13 cellular contexts compared by ENCODE assay signal in the genomic region with DNA sequence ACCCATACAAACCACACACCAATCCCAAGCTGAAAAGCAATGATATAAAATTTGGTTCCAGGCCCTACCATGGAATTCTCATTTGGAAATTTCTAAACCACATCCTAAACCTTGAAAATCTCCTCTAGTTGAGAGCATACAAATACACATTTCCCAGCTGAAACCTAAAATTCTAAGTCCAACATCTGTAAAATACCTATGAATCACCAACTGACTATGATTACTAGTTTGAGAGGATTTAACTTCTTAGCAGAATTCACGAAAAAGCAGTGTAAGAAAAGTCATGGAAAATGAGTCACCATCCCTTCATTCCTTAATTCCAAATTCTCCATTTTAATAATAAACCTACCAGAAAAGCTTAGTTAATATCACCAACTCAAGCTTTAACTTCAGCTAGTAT. TPM values are rescaled to one million over a fixed set of nuclear protein-coding genes. Genes with fewer than 3 reads are reported as not detected.
A peak's percentile ranks its signal among the peaks of the same experiment; 100 is the strongest.
DNase-seq lines count a peak whose midpoint lies in the region; ATAC-seq and TF ChIP-seq lines count a peak whose summit lies in the region.
"Had no signal": no experiment of that assay in that cellular context is flagged by ENCODE, and none has a peak within 500 bp of the region (broad histone marks: within the 10 kb centered on the region; RNA-seq: fewer than 3 reads in every experiment).

No MANE protein-coding gene starts in this region.

- intact Hi-C loops in OCI-LY7 (cut with micrococcal nuclease; ENCODE audit: unreplicated experiment), result no loop called here

- H4K20me1 ChIP-seq in OCI-LY7 (ENCODE audit: insufficient read depth, low read length), result 0 out of 2 replicates have a peak, but pooled peaks cover 10% of the 10 kb centered on the region

- peaks cover 77% of the 10 kb centered on the region for H3K4me1 Mint-ChIP-seq in activated naive CD4-positive, alpha-beta T cell treated with anti-CD3 and anti-CD28 coated beads, Interleukin-2, amount 50 U/mL, for 24 hours

- H3K9me3 ChIP-seq in OCI-LY7 (ENCODE audit: low read length), result no peaks in the 10 kb centered on the region
- H3K9me3 ChIP-seq in thoracic aorta, result no peaks in the 10 kb centered on the region
- H3K9me3 ChIP-seq: heart left ventricle had no signal

- POLR2A ChIA-PET in OCI-LY7 (lab: Charles Lee), result interaction anchor here (0.7 to 1.2 kb wide), 4 partner anchors 18 to 1566 kb away, joined by 3 to 4 read pairs (median 4); no protein-coding TSS in a partner anchor

- no peaks in the 10 kb centered on the region for H3K9me2 ChIP-seq in OCI-LY7 (ENCODE audit: insufficient read depth, low read length)

- no peak overlapping the region for H3K4me2 ChIP-seq in OCI-LY7 (ENCODE audit: low read length)

- peak overlapping the region; percentile 73 for H3K4me3 Mint-ChIP-seq in activated naive CD4-positive, alpha-beta T cell treated with anti-CD3 and anti-CD28 coated beads, Interleukin-2, amount 50 U/mL, for 24 hours
- H3K4me3 Mint-ChIP-seq: CD14-positive monocyte; dendritic cell treated with granulocyte-macrophage colony-stimulating factor and Interleukin-4, amounts not matched to agents 40 ng/mL and 50 ng/mL, for 4 days had no signal

- H3K79me2 ChIP-seq in OCI-LY7 (ENCODE audit: insufficient read depth, low read depth, low read length), result peaks cover 67% of the 10 kb centered on the region

- H3K36me3 Mint-ChIP-seq in activated naive CD4-positive, alpha-beta T cell treated with anti-CD3 and anti-CD28 coated beads, Interleukin-2, amount 50 U/mL, for 24 hours, result peaks cover 20% of the 10 kb centered on the region

- peaks cover 5% of the 10 kb centered on the region for H3K9me3 Mint-ChIP-seq in activated naive CD4-positive, alpha-beta T cell treated with anti-CD3 and anti-CD28 coated beads, Interleukin-2, amount 50 U/mL, for 24 hours
- H3K9me3 Mint-ChIP-seq: CD14-positive monocyte; dendritic cell treated with granulocyte-macrophage colony-stimulating factor and Interleukin-4, amounts not matched to agents 40 ng/mL and 50 ng/mL, for 4 days had no signal

- H3K4me1 ChIP-seq in OCI-LY7 (ENCODE audit: insufficient read depth, low read length, poor library complexity, severe bottlenecking) (peaks cover 9% of the 10 kb centered on the region), thoracic aorta (ENCODE audit: control insufficient read depth in 1 of 2, low read depth in 2 of 2) (peaks cover 22 to 62% of the 10 kb centered on the region in 2 donors)

- CTCF ChIA-PET in OCI-LY7 (lab: Charles Lee; ENCODE audit: unreplicated experiment), result no interaction called here

- H3K36me3 ChIP-seq in OCI-LY7 (ENCODE audit: insufficient read depth, low read length) (peaks cover 35% of the 10 kb centered on the region), thoracic aorta (no peaks in the 10 kb centered on the region)

- no peaks in the 10 kb centered on the region for H3K27me3 Mint-ChIP-seq in activated naive CD4-positive, alpha-beta T cell treated with anti-CD3 and anti-CD28 coated beads, Interleukin-2, amount 50 U/mL, for 24 hours
- H3K27me3 Mint-ChIP-seq: dendritic cell treated with granulocyte-macrophage colony-stimulating factor and Interleukin-4, amounts not matched to agents 40 ng/mL and 50 ng/mL, for 4 days had no signal

- TSS peak; percentile 13 for BruUV-seq in OCI-LY7 (replicated peaks; lab: Mats Ljungman, UMichigan)

- ATAC-seq in thoracic aorta (ENCODE audit: insufficient number of reproducible peaks, low FRiP score, low read depth) (no peak), omental fat pad (ENCODE audit: low FRiP score) (no peak)
- ATAC-seq: heart left ventricle, Panc1 had no signal

- DNase-seq in activated naive CD4-positive, alpha-beta T cell treated with Interleukin-2 at 50 U/mL for 16 hours, result no peak
- no peak for DNase-seq in OCI-LY7 (ENCODE audit: low spot score)
- peak; percentile 38 for DNase-seq in fibroblast of gingiva (ENCODE audit: low read depth)
- no peak for DNase-seq in thoracic aorta (ENCODE audit: low spot score)
- DNase-seq in omental fat pad (ENCODE audit: low spot score), result no peak
- DNase-seq in SK-N-DZ (ENCODE audit: low spot score), result no peak
- no peak for DNase-seq in D341Med (ENCODE audit: low spot score)
- DNase-seq: H7, heart left ventricle had no signal

- H3K27ac Mint-ChIP-seq in activated naive CD4-positive, alpha-beta T cell treated with anti-CD3 and anti-CD28 coated beads, Interleukin-2, amount 50 U/mL, for 24 hours, result peak overlapping the region; percentile 95
- H3K27ac Mint-ChIP-seq: dendritic cell treated with granulocyte-macrophage colony-stimulating factor and Interleukin-4, amounts not matched to agents 40 ng/mL and 50 ng/mL, for 4 days had no signal

- TF ChIP-seq CTCF in OCI-LY7 (conservative IDR thresholded peaks at IDR 0.05; ENCODE audit: low read length), result no peak
- no peak for TF ChIP-seq CTCF in thoracic aorta (IDR thresholded peaks at IDR 0.05)
- TF ChIP-seq CTCF in omental fat pad (IDR thresholded peaks at IDR 0.05), result no peak

- H3K4me3 ChIP-seq in OCI-LY7 (ENCODE audit: low read depth, low read length, poor library complexity, severe bottlenecking), result no peak overlapping the region
- H3K4me3 ChIP-seq in thoracic aorta, result no peak overlapping the region
- H3K4me3 ChIP-seq: heart left ventricle had no signal

- no peak overlapping the region for H2AFZ ChIP-seq in OCI-LY7 (ENCODE audit: low read length)

- H3K27ac ChIP-seq in OCI-LY7 (ENCODE audit: low read depth, low read length, poor library complexity, severe bottlenecking), result no peak overlapping the region
- peak overlapping the region; percentile 45 to 51 for H3K27ac ChIP-seq in thoracic aorta

- no peaks in the 10 kb centered on the region for H3K27me3 ChIP-seq in thoracic aorta (replicated peaks; ENCODE audit: insufficient read depth)
- H3K27me3 ChIP-seq: heart left ventricle had no signal

RNA-seq across cellular contexts. Expression of a gene that starts 15.4 kb away (rescaled TPM):
- total RNA-seq in OCI-LY7 (2014; rRNA removed; shearing (Covaris generic)), result 20.5 and 22.2 TPM in 2 replicates
- total RNA-seq in OCI-LY7 (2022) (35.0 and 41.6 TPM in 2 replicates), thoracic aorta (10 to 100 TPM; 51.6 to 53.8 TPM), omental fat pad (10 to 100 TPM; 28.8 to 35.6 (median 32.3) TPM)
- polyA plus RNA-seq in SK-N-DZ (2014; cell fraction: cytosol; rRNA removed), result 37.6 and 40.1 TPM in 2 replicates
- polyA plus RNA-seq in SK-N-DZ (2014; cell fraction: nucleus; rRNA removed), result 30.7 and 38.3 TPM in 2 replicates
